Comparison of ENCODE assay signal across 8 cellular contexts in the genomic region with DNA sequence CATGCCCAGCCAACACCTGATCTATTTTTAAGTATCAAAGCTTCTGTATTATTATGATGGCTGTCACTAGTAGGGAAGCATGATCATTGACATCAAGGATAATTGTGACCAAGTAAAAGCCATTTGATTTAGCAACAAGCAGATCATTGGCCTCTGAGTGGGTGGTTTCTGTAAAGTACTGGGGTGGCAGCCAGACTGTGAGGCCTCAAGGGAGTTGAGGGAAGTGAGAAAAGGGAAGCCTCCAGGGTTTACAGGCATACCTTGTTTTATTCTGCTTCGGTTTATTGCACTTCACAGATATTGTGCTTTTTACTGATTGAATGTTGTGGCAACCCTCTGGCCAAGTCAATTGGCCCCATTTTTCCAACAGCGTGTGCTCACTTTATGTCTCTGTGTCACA.
DNase-seq lines count a peak whose midpoint lies in the region; ATAC-seq and TF ChIP-seq lines count a peak whose summit lies in the region.
"Had no signal": no experiment of that assay in that cellular context is flagged by ENCODE, and none has a peak within 500 bp of the region (broad histone marks: within the 10 kb centered on the region; RNA-seq: fewer than 3 reads in every experiment).

No MANE protein-coding gene starts in this region.

- DNase-seq in NAMALWA (ENCODE audit: low spot score) (peak; percentile 20), RKO (ENCODE audit: low spot score) (no peak), tibial nerve (ENCODE audit: low spot score in 2 of 2) (no peak), type B pancreatic cell (ENCODE audit: extremely low spot score, unreplicated experiment) (no peak)
- DNase-seq: NCI-H526 had no signal

- no peaks in the 10 kb centered on the region for H3K9me3 Mint-ChIP-seq in type B pancreatic cell

- H2AFZ ChIP-seq in neural cell (ENCODE audit: low read depth, low read length), result no peak overlapping the region

- H3K36me3 ChIP-seq in neural cell (ENCODE audit: insufficient read depth, low read length) (no peaks in the 10 kb centered on the region), tibial nerve (no peaks in the 10 kb centered on the region)

- no peak for TF ChIP-seq POLR2A in tibial nerve (IDR thresholded peaks at IDR 0.05)

- H3K4me1 Mint-ChIP-seq in type B pancreatic cell (ENCODE audit: unreplicated experiment), result peaks cover 8% of the 10 kb centered on the region

- no peak overlapping the region for H3K4me2 ChIP-seq in neural cell (ENCODE audit: low read length)

- H3K79me2 ChIP-seq in neural cell (replicated peaks; ENCODE audit: insufficient read depth, low read length), result no peaks in the 10 kb centered on the region

- TF ChIP-seq CTCF in neural cell (IDR thresholded peaks at IDR 0.05; ENCODE audit: poor library complexity, severe bottlenecking) (no peak), tibial nerve (IDR thresholded peaks at IDR 0.05) (no peak), type B pancreatic cell (conservative IDR thresholded peaks at IDR 0.05) (no peak)

- H3K27ac ChIP-seq in neural cell (ENCODE audit: low read length) (no peak overlapping the region), tibial nerve (no peak overlapping the region)

- H3K4me3 Mint-ChIP-seq in type B pancreatic cell, result no peak overlapping the region

- TF ChIP-seq EP300 in neural cell (conservative IDR thresholded peaks at IDR 0.05; ENCODE audit: poor library complexity, severe bottlenecking) (no peak), tibial nerve (IDR thresholded peaks at IDR 0.05) (no peak)

- no peak for TF ChIP-seq RAD21 in neural cell (conservative IDR thresholded peaks at IDR 0.05)

- no peak overlapping the region for H3K4me3 ChIP-seq in neural cell (ENCODE audit: low read length)
- H3K4me3 ChIP-seq in tibial nerve, result no peak overlapping the region

- H3K27ac Mint-ChIP-seq in type B pancreatic cell, result no peak overlapping the region

- peaks cover 14% of the 10 kb centered on the region for H3K27me3 Mint-ChIP-seq in type B pancreatic cell

- no peaks in the 10 kb centered on the region for H3K36me3 Mint-ChIP-seq in type B pancreatic cell

- no peaks in the 10 kb centered on the region for H4K20me1 ChIP-seq in neural cell (ENCODE audit: insufficient read depth)

- H3K9ac ChIP-seq in neural cell (ENCODE audit: low read length), result no peak overlapping the region

- no peaks in the 10 kb centered on the region for H3K9me3 ChIP-seq in neural cell (ENCODE audit: low read length)
- no peaks in the 10 kb centered on the region for H3K9me3 ChIP-seq in tibial nerve

- H3K4me1 ChIP-seq in tibial nerve, result no peaks in the 10 kb centered on the region

- H3K27me3 ChIP-seq in neural cell (ENCODE audit: insufficient read depth, low read depth, low read length) (no peaks in the 10 kb centered on the region), tibial nerve (no peaks in the 10 kb centered on the region)

- no peaks in the 10 kb centered on the region for H3K9me2 ChIP-seq in neural cell (ENCODE audit: insufficient read depth, low read length)

- no peaks in the 10 kb centered on the region for H3F3A ChIP-seq in neural cell (ENCODE audit: insufficient read depth, low read length, poor library complexity, severe bottlenecking)

- peak; percentile 59 for ATAC-seq in GM19023 (IDR thresholded peaks at IDR 0.05; ENCODE audit: unreplicated experiment)
- ATAC-seq in HG02610 (IDR thresholded peaks at IDR 0.05; ENCODE audit: unreplicated experiment), result peak; percentile 51

- 82 to 88% methylated on average over 2 of the region's 2 CpGs for WGBS in tibial nerve, 2 donors

TF ChIP-seq in neural cell, 6 proteins besides CTCF, POLR2A, EP300 and RAD21:
- TF ChIP-seq EZH2 (IDR thresholded peaks at IDR 0.05; ENCODE audit: borderline replicate concordance, insufficient read depth, low read length, poor library complexity, severe bottlenecking), result no peak
- TF ChIP-seq POLR2AphosphoS5 (IDR thresholded peaks at IDR 0.05), result peak; percentile 11
